In the genomic region with DNA sequence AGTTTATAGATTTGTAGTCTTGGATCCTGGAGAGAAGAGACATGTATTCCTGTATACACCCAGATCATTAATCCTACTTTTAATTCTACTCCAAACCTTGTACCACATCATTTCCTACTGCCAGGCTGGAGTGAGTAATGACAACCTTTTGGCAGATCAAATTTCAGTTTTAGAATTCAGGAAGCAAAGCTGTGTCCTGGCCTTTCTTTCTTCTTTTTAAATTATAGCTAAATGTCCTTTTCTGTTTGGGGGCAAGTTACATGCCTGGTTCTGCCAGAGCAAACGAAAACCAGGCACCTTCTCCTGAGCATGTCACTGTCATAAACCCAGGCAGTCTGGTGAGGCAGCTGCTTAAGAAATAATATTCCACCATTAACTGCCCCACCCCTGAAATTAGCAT, we compare ENCODE assay signal across 17 cellular contexts. TPM values are rescaled to one million over a fixed set of nuclear protein-coding genes. Genes with fewer than 3 reads are reported as not detected.
A peak's percentile ranks its signal among the peaks of the same experiment; 100 is the strongest.
DNase-seq lines count a peak whose midpoint lies in the region; ATAC-seq and TF ChIP-seq lines count a peak whose summit lies in the region.
"Had no signal": no experiment of that assay in that cellular context is flagged by ENCODE, and none has a peak within 500 bp of the region (broad histone marks: within the 10 kb centered on the region; RNA-seq: fewer than 3 reads in every experiment).

No MANE protein-coding gene starts in this region.

- DNase-seq in NCI-H226, result peak; percentile 46
- DNase-seq in epithelial cell of prostate (ENCODE audit: low read depth, low spot score), result no peak
- DNase-seq in renal cortical epithelial cell (ENCODE audit: low read depth), result peak; percentile 45
- DNase-seq in GM03348 (ENCODE audit: low spot score), result no peak
- no peak for DNase-seq in NCI-H1436 (lab: John Stamatoyannopoulos, UW)
- DNase-seq: activated naive CD4-positive, alpha-beta T cell treated with Interleukin-2 at 50 U/mL for 16 hours; left colon; MV-4-11; naive thymus-derived CD8-positive, alpha-beta T cell; NCI-H446; stimulated activated CD4-positive, alpha-beta T cell treated with anti-CD3 and anti-CD28 coated beads, Interleukin-2, amount 100 ng/mL, for 48 hours; T-cell had no signal

- H3K27ac ChIP-seq in HEK293 (ENCODE audit: extremely low read depth, low read depth, low read length), result no peak overlapping the region
- peak overlapping the region; percentile 40 for H3K27ac ChIP-seq in epithelial cell of prostate
- H3K27ac ChIP-seq: tibial nerve had no signal

- no peaks in the 10 kb centered on the region for H3K9me3 ChIP-seq in HEK293 (ENCODE audit: control insufficient read depth, insufficient read depth, low read depth, low read length)
- H3K9me3 ChIP-seq: right atrium auricular region, tibial nerve had no signal

- H3K4me3 ChIP-seq in HEK293 (ENCODE audit: low read depth, low read length), result no peak overlapping the region
- H3K4me3 ChIP-seq: right atrium auricular region, tibial nerve had no signal

- POLR2A ChIA-PET in HEK293 (lab: Yijun Ruan, JAX), result interaction anchor here (0.8 kb wide), 1 partner anchor 23 kb away, joined by 3 read pairs; no protein-coding TSS in a partner anchor

- peaks cover 8% of the 10 kb centered on the region; the same call in 1 of the 2 replicates for H3K4me1 ChIP-seq in HEK293 (ENCODE audit: control insufficient read depth, insufficient read depth, low read length)

- CTCF ChIA-PET in HEK293 (lab: Yijun Ruan, JAX), result interaction anchor here (0.7 to 2.1 kb wide), 2 partner anchors 33 to 91 kb away, joined by 3 to 5 read pairs; partner anchors contain the start of gene SAMD4A

- no peak for TF ChIP-seq CTCF in HEK293 (tag by site-specific recombination; IDR thresholded peaks at IDR 0.05)

- ATAC-seq in GM21576 (IDR thresholded peaks at IDR 0.05; ENCODE audit: unreplicated experiment), result no peak
- ATAC-seq: left colon; naive thymus-derived CD8-positive, alpha-beta T cell; Panc1; T-cell had no signal

- H3K36me3 ChIP-seq in HEK293 (ENCODE audit: control insufficient read depth in 2 of 2, insufficient read depth in 1 of 2, low read length in 2 of 2), result no peaks in the 10 kb centered on the region
- H3K36me3 ChIP-seq: right atrium auricular region, tibial nerve had no signal

TF ChIP-seq in HEK293, 187 proteins besides CTCF, POLR2A, EP300 and RAD21:
- TF ChIP-seq ZNF10 (tag by site-specific recombination; IDR thresholded peaks at IDR 0.05) (no peak), SP7 (tag by site-specific recombination; IDR thresholded peaks at IDR 0.05) (peak; percentile 43), KLF10 (tag by site-specific recombination; IDR thresholded peaks at IDR 0.05) (no peak), TRIM28 (IDR thresholded peaks at IDR 0.05; ENCODE audit: borderline replicate concordance, low read length) (no peak), ZNF600 (tag by site-specific recombination; IDR thresholded peaks at IDR 0.05) (peak; percentile 53; the same call in 1 of the 2 replicates), ZNF529 (tag by site-specific recombination; IDR thresholded peaks at IDR 0.05; ENCODE audit: insufficient replicate concordance) (no peak), RBAK (tag by site-specific recombination; IDR thresholded peaks at IDR 0.05) (no peak), ZNF548 (tag by site-specific recombination; IDR thresholded peaks at IDR 0.05) (no peak), ZSCAN23 (tag by site-specific recombination; IDR thresholded peaks at IDR 0.05) (no peak), ZNF692 (tag by site-specific recombination; IDR thresholded peaks at IDR 0.05) (no peak), GFI1B (tag by site-specific recombination; IDR thresholded peaks at IDR 0.05) (no peak), YY2 (tag by site-specific recombination; IDR thresholded peaks at IDR 0.05) (no peak)
- TF ChIP-seq, protein P1, sequence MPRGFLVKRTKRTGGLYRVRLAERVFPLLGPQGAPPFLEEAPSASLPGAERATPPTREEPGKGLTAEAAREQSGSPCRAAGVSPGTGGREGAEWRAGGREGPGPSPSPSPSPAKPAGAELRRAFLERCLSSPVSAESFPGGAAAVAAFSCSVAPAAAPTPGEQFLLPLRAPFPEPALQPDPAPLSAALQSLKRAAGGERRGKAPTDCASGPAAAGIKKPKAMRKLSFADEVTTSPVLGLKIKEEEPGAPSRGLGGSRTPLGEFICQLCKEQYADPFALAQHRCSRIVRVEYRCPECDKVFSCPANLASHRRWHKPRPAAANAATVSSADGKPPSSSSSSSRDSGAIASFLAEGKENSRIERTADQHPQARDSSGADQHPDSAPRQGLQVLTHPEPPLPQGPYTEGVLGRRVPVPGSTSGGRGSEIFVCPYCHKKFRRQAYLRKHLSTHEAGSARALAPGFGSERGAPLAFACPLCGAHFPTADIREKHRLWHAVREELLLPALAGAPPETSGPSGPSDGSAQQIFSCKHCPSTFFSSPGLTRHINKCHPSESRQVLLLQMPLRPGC (tag by site-specific recombination; IDR thresholded peaks at IDR 0.05), result no peak

RNA-seq across cellular contexts. Expression of gene SAMD4A, which starts 33.0 kb away (rescaled TPM):
- 49.5 and 81.5 TPM in 2 replicates for total RNA-seq in renal cortical epithelial cell

Comparison
In these comparisons a context has a peak if more than half of its experiments do, and no peak if none do; other contexts are left out.
1. DNase-seq: peak in NCI-H226 (single experiment) and renal cortical epithelial cell (single experiment); none in epithelial cell of prostate (single experiment), GM03348 (single experiment) and NCI-H1436 (single experiment).